In genomic region chr4:80335226-80335553, GRCh38 we compare ENCODE assay signal across 9 cellular contexts. TPM values are rescaled to one million over a fixed set of nuclear protein-coding genes. Genes with fewer than 3 reads are reported as not detected.
A peak's percentile ranks its signal among the peaks of the same experiment; 100 is the strongest.
DNase-seq lines count a peak whose midpoint lies in the region; ATAC-seq and FAIRE-seq lines count a peak whose summit lies in the region.
"Had no signal": no experiment of that assay in that cellular context is flagged by ENCODE, and none has a peak within 500 bp of the region (broad histone marks: within the 10 kb centered on the region; RNA-seq: fewer than 3 reads in every experiment).

No MANE protein-coding gene starts in this region.

- peak; percentile 51 for FAIRE-seq in colon (lab: Jason Lieb, UNC)
- FAIRE-seq: endometrium had no signal

- H3K27me3 Mint-ChIP-seq in stimulated activated naive CD8-positive, alpha-beta T cell treated with anti-CD3 and anti-CD28 coated beads, Interleukin-15, Interleukin-2, amounts not matched to agents 100 ng/mL and 50 ng/mL, for 24 hours: peaks cover 21% of the 10 kb centered on the region

- no peaks in the 10 kb centered on the region for H3K36me3 Mint-ChIP-seq in stimulated activated naive CD8-positive, alpha-beta T cell treated with anti-CD3 and anti-CD28 coated beads, Interleukin-15, Interleukin-2, amounts not matched to agents 100 ng/mL and 50 ng/mL, for 24 hours (ENCODE audit: low read depth)

- H3K9me3 Mint-ChIP-seq in stimulated activated naive CD8-positive, alpha-beta T cell treated with anti-CD3 and anti-CD28 coated beads, Interleukin-15, Interleukin-2, amounts not matched to agents 100 ng/mL and 50 ng/mL, for 24 hours: no peaks in the 10 kb centered on the region

- no peak for ATAC-seq in stimulated activated naive CD8-positive, alpha-beta T cell treated with anti-CD3 and anti-CD28 coated beads, Interleukin-15, Interleukin-2, amounts not matched to agents 100 U/mL and 50 U/mL, for 24 hours
- ATAC-seq in GM19023 (IDR thresholded peaks at IDR 0.05; ENCODE audit: unreplicated experiment): no peak
- no peak for ATAC-seq in GM18511 (IDR thresholded peaks at IDR 0.05; ENCODE audit: unreplicated experiment)
- no peak for ATAC-seq in HG03135 (IDR thresholded peaks at IDR 0.05; ENCODE audit: unreplicated experiment)

- peaks cover 7% of the 10 kb centered on the region for H3K4me1 Mint-ChIP-seq in stimulated activated naive CD8-positive, alpha-beta T cell treated with anti-CD3 and anti-CD28 coated beads, Interleukin-15, Interleukin-2, amounts not matched to agents 100 ng/mL and 50 ng/mL, for 24 hours (ENCODE audit: low read depth)

- H3K27ac Mint-ChIP-seq in stimulated activated naive CD8-positive, alpha-beta T cell treated with anti-CD3 and anti-CD28 coated beads, Interleukin-15, Interleukin-2, amounts not matched to agents 100 ng/mL and 50 ng/mL, for 24 hours: no peak overlapping the region

- no peak for DNase-seq in stimulated activated naive CD8-positive, alpha-beta T cell treated with anti-CD3 and anti-CD28 coated beads, Interleukin-15, Interleukin-2, amounts not matched to agents 100 U/mL and 50 U/mL, for 24 hours
- DNase-seq in myocyte (ENCODE audit: low read depth): peak; percentile 3
- no peak for DNase-seq in NCI-H2081 treated with DMSO at 0.1 percent for 48 hours (lab: John Stamatoyannopoulos, UW)

- peak overlapping the region; percentile 83 for H3K4me3 Mint-ChIP-seq in stimulated activated naive CD8-positive, alpha-beta T cell treated with anti-CD3 and anti-CD28 coated beads, Interleukin-15, Interleukin-2, amounts not matched to agents 100 ng/mL and 50 ng/mL, for 24 hours

RNA-seq across cellular contexts. Expression of gene CFAP299, which starts 0.3 kb away (rescaled TPM):
- 0.62 and 1.9 TPM in 2 replicates for total RNA-seq in myocyte
- 0.32 TPM for polyA plus RNA-seq in myocyte (2012)
